Comparison of ENCODE assay signal across 13 cellular contexts in genomic region chr1:25236261-25236660, GRCh38. TPM values are rescaled to one million over a fixed set of nuclear protein-coding genes. Genes with fewer than 3 reads are reported as not detected.
A peak's percentile ranks its signal among the peaks of the same experiment; 100 is the strongest.
DNase-seq lines count a peak whose midpoint lies in the region; ATAC-seq and TF ChIP-seq lines count a peak whose summit lies in the region.
"Not testable (repeated sequence)": the region's sequence is repeated elsewhere in the genome, so short reads cannot be mapped to it uniquely, and the experiment has no call there.
"Had no signal": no experiment of that assay in that cellular context is flagged by ENCODE, and none has a peak within 500 bp of the region (broad histone marks: within the 10 kb centered on the region; RNA-seq: fewer than 3 reads in every experiment).

No MANE protein-coding gene starts in this region.

- not testable (repeated sequence) for H4K20me1 ChIP-seq in OCI-LY7 (ENCODE audit: insufficient read depth, low read length)

- ATAC-seq in stimulated activated naive B cell treated with anti-CD40 and anti-IgM and Interleukin-4, amounts not matched to agents 10 μg/mL and 1 μg/mL and 100 μg/mL, for 72 hours (replicated peaks): not testable (repeated sequence)

- not testable (repeated sequence) for H3K36me3 ChIP-seq in CD8-positive, alpha-beta memory T cell (ENCODE audit: insufficient read depth, low read length)
- peaks cover 16% of the 10 kb centered on the region; the same call in 1 of the 2 replicates for H3K36me3 ChIP-seq in OCI-LY7 (ENCODE audit: insufficient read depth, low read length)

- peaks cover 47% of the 10 kb centered on the region; the same call in 1 of the 2 replicates for H3K79me2 ChIP-seq in OCI-LY7 (ENCODE audit: insufficient read depth, low read depth, low read length)

- TF ChIP-seq CTCF in GM12875 (IDR thresholded peaks at IDR 0.05; ENCODE audit: borderline replicate concordance, insufficient read depth, low read depth, low read length); OCI-LY7 (conservative IDR thresholded peaks at IDR 0.05; ENCODE audit: low read length); MCF 10A (IDR thresholded peaks at IDR 0.05; ENCODE audit: unreplicated experiment); nephron (IDR thresholded peaks at IDR 0.05; ENCODE audit: unreplicated experiment in 3 of 3): not testable (repeated sequence)

- CTCF ChIA-PET in CD8-positive, alpha-beta memory T cell (lab: Charles Lee); activated CD4-positive, alpha-beta memory T cell treated with anti-CD3 and anti-CD28 coated beads for 36 hours (lab: Charles Lee): not testable (repeated sequence)
- CTCF ChIA-PET in OCI-LY7 (lab: Charles Lee; ENCODE audit: unreplicated experiment) (interaction anchor here (0.6 kb wide), 2 partner anchors 67 to 671 kb away, joined by 4 to 9 read pairs; no protein-coding TSS in a partner anchor), MCF 10A (lab: Yijun Ruan, JAX) (interaction anchor here (0.6 kb wide), 1 partner anchor 1603 kb away, joined by 3 read pairs; no protein-coding TSS in a partner anchor)

- peaks cover 0 to 32% (median 1%) of the 10 kb centered on the region in 3 donors for H3K36me3 Mint-ChIP-seq in CD8-positive, alpha-beta memory T cell
- H3K36me3 Mint-ChIP-seq in activated CD4-positive, alpha-beta memory T cell treated with anti-CD3 and anti-CD28 coated beads for 36 hours: not testable (repeated sequence)
- H3K36me3 Mint-ChIP-seq in MCF 10A (ENCODE audit: insufficient read depth, unreplicated experiment) (peaks cover 17% of the 10 kb centered on the region), nephron (ENCODE audit: low read depth) (peaks cover 12% of the 10 kb centered on the region)
- H3K36me3 Mint-ChIP-seq in stimulated activated naive B cell treated with anti-CD40 and anti-IgM and Interleukin-4, amounts not matched to agents 10 μg/mL and 1 μg/mL and 100 μg/mL, for 72 hours: peaks cover 14 to 20% of the 10 kb centered on the region in 2 donors

- peak overlapping the region; percentile 94 for H3K4me2 ChIP-seq in OCI-LY7 (ENCODE audit: low read length)

- H3K27ac Mint-ChIP-seq in CD8-positive, alpha-beta memory T cell: peak overlapping the region in 2 of 8 donors; percentile 21 to 50
- H3K27ac Mint-ChIP-seq in activated CD4-positive, alpha-beta memory T cell treated with anti-CD3 and anti-CD28 coated beads for 36 hours: peak overlapping the region; percentile 18
- peak overlapping the region; percentile 85 for H3K27ac Mint-ChIP-seq in MCF 10A (ENCODE audit: low read depth, unreplicated experiment)
- H3K27ac Mint-ChIP-seq in nephron: peak overlapping the region; percentile 81 to 94 (median 84)
- H3K27ac Mint-ChIP-seq in stimulated activated naive B cell treated with anti-CD40 and anti-IgM and Interleukin-4, amounts not matched to agents 10 μg/mL and 1 μg/mL and 100 μg/mL, for 72 hours: peak overlapping the region; percentile 93

- H3K4me3 ChIP-seq in CD8-positive, alpha-beta memory T cell (ENCODE audit: low read length): not testable (repeated sequence)
- peak overlapping the region; percentile 10 for H3K4me3 ChIP-seq in GM12875 (ENCODE audit: low read depth, low read length)
- H3K4me3 ChIP-seq in OCI-LY7 (ENCODE audit: low read depth, low read length, poor library complexity, severe bottlenecking): peak overlapping the region; percentile 56

- H3K9me3 ChIP-seq in CD8-positive, alpha-beta memory T cell (ENCODE audit: low read length); OCI-LY7 (ENCODE audit: low read length): not testable (repeated sequence)

- POLR2A ChIA-PET in CD8-positive, alpha-beta memory T cell (lab: Charles Lee): interaction anchor here (0.6 kb wide), 1 partner anchor 263 kb away, joined by 4 read pairs; no protein-coding TSS in a partner anchor
- POLR2A ChIA-PET in OCI-LY7 (lab: Charles Lee): interaction anchor here (0.7 to 1.0 kb wide), 3 partner anchors 18 to 523 kb away, joined by 3 read pairs; no protein-coding TSS in a partner anchor
- POLR2A ChIA-PET in activated CD4-positive, alpha-beta memory T cell treated with anti-CD3 and anti-CD28 coated beads for 36 hours (lab: Charles Lee): not testable (repeated sequence)
- POLR2A ChIA-PET in MCF 10A (lab: Yijun Ruan, JAX): interaction anchor here (1.0 to 1.6 kb wide), 3 partner anchors 11 to 115 kb away, joined by 3 to 5 read pairs (median 4); partner anchors contain the start of gene RSRP1

- not testable (repeated sequence) for H3K27me3 Mint-ChIP-seq in CD8-positive, alpha-beta memory T cell; activated CD4-positive, alpha-beta memory T cell treated with anti-CD3 and anti-CD28 coated beads for 36 hours; MCF 10A (ENCODE audit: insufficient read depth, unreplicated experiment); nephron (ENCODE audit: low read depth); stimulated activated naive B cell treated with anti-CD40 and anti-IgM and Interleukin-4, amounts not matched to agents 10 μg/mL and 1 μg/mL and 100 μg/mL, for 72 hours

- H3K4me3 Mint-ChIP-seq in CD8-positive, alpha-beta memory T cell: peak overlapping the region in 1 of 7 donors; percentile 11
- H3K4me3 Mint-ChIP-seq in activated CD4-positive, alpha-beta memory T cell treated with anti-CD3 and anti-CD28 coated beads for 36 hours; MCF 10A (ENCODE audit: unreplicated experiment): not testable (repeated sequence)
- peak overlapping the region; percentile 9 to 30 (median 17) for H3K4me3 Mint-ChIP-seq in nephron
- peak overlapping the region; percentile 74 to 77 for H3K4me3 Mint-ChIP-seq in stimulated activated naive B cell treated with anti-CD40 and anti-IgM and Interleukin-4, amounts not matched to agents 10 μg/mL and 1 μg/mL and 100 μg/mL, for 72 hours

- H3K4me1 Mint-ChIP-seq in CD8-positive, alpha-beta memory T cell: peaks cover 35 to 57% (median 48%) of the 10 kb centered on the region in 3 donors
- H3K4me1 Mint-ChIP-seq in activated CD4-positive, alpha-beta memory T cell treated with anti-CD3 and anti-CD28 coated beads for 36 hours (ENCODE audit: low read depth): peaks cover 42% of the 10 kb centered on the region
- H3K4me1 Mint-ChIP-seq in MCF 10A (ENCODE audit: insufficient read depth, unreplicated experiment) (peaks cover 24% of the 10 kb centered on the region), nephron (peaks cover 38% of the 10 kb centered on the region)
- H3K4me1 Mint-ChIP-seq in stimulated activated naive B cell treated with anti-CD40 and anti-IgM and Interleukin-4, amounts not matched to agents 10 μg/mL and 1 μg/mL and 100 μg/mL, for 72 hours: peaks cover 38 to 69% of the 10 kb centered on the region in 2 donors

- in situ Hi-C loops in KBM-7 (cut with MboI; ENCODE audit: low pct_unique_long_range_greater_than_20kb, low sequenced_read_pairs): not testable (repeated sequence)

- peak overlapping the region; percentile 68 for H3K27ac ChIP-seq in CD8-positive, alpha-beta memory T cell (ENCODE audit: low read depth, low read length)
- H3K27ac ChIP-seq in OCI-LY7 (ENCODE audit: low read depth, low read length, poor library complexity, severe bottlenecking): peak overlapping the region; percentile 84

- not testable (repeated sequence) for H3K27me3 ChIP-seq in CD8-positive, alpha-beta memory T cell (ENCODE audit: insufficient read depth, low read length, poor library complexity, severe bottlenecking)

- not testable (repeated sequence) for H3K9me3 Mint-ChIP-seq in CD8-positive, alpha-beta memory T cell; activated CD4-positive, alpha-beta memory T cell treated with anti-CD3 and anti-CD28 coated beads for 36 hours; MCF 10A (ENCODE audit: unreplicated experiment); nephron; stimulated activated naive B cell treated with anti-CD40 and anti-IgM and Interleukin-4, amounts not matched to agents 10 μg/mL and 1 μg/mL and 100 μg/mL, for 72 hours

- H3K9me2 ChIP-seq in OCI-LY7 (ENCODE audit: insufficient read depth, low read length): not testable (repeated sequence)

- H2AFZ ChIP-seq in OCI-LY7 (ENCODE audit: low read length): peak overlapping the region; percentile 43; the same call in 1 of the 2 replicates

- intact Hi-C loops in OCI-LY7 (cut with micrococcal nuclease; ENCODE audit: unreplicated experiment): loop anchor here (10.0 kb wide), 2 partner anchors 301 to 491 kb away; partner anchors contain the start of genes CLIC4 and RUNX3
- intact Hi-C loops in activated CD4-positive, alpha-beta memory T cell treated with anti-CD3 and anti-CD28 coated beads for 36 hours (cut with micrococcal nuclease): loop anchor here (10.0 kb wide), 3 partner anchors 311 to 821 kb away; partner anchors contain the start of genes NIPAL3, SRRM1 and STPG1
- intact Hi-C loops in MCF 10A (cut with micrococcal nuclease): not testable (repeated sequence)

- BruUV-seq in OCI-LY7 (replicated peaks; lab: Mats Ljungman, UMichigan); MCF 10A (replicated peaks; lab: Mats Ljungman, UMichigan): not testable (repeated sequence)

- peaks cover 37% of the 10 kb centered on the region for H3K4me1 ChIP-seq in CD8-positive, alpha-beta memory T cell (ENCODE audit: insufficient read depth, low read length)
- H3K4me1 ChIP-seq in OCI-LY7 (ENCODE audit: insufficient read depth, low read length, poor library complexity, severe bottlenecking): peaks cover 83% of the 10 kb centered on the region

- DNase-seq in CD8-positive, alpha-beta memory T cell; OCI-LY7 (ENCODE audit: low spot score); activated CD4-positive, alpha-beta memory T cell treated with anti-CD3 and anti-CD28 coated beads for 36 hours; MCF 10A (ENCODE audit: unreplicated experiment); stimulated activated naive B cell treated with anti-CD40 and anti-IgM and Interleukin-4, amounts not matched to agents 10 μg/mL and 1 μg/mL and 100 μg/mL, for 72 hours: not testable (repeated sequence)
- DNase-seq in KBM-7: peak; percentile 32

RNA-seq across cellular contexts. Expression of gene SYF2, which starts 4.0 kb away (rescaled TPM):
- 10 to 100 TPM; 38.4 to 40.4 TPM for total RNA-seq in CD8-positive, alpha-beta memory T cell
- 90.7 TPM for polyA plus RNA-seq in CD8-positive, alpha-beta memory T cell
- 29.9 and 32.9 TPM in 2 replicates for total RNA-seq in OCI-LY7 (2014; rRNA removed; shearing (Covaris generic))
- total RNA-seq in OCI-LY7 (2022): 36.5 and 40.3 TPM in 2 replicates
- total RNA-seq in activated CD4-positive, alpha-beta memory T cell treated with anti-CD3 and anti-CD28 coated beads for 36 hours: 10 to 100 TPM; 45.1 to 45.6 TPM
- 40.5 and 43.0 TPM in 2 replicates for total RNA-seq in MCF 10A (2022)

RNA-seq across cellular contexts. Expression of gene RSRP1, which starts 11.0 kb away (rescaled TPM):
- 100 to 1,000 TPM; 116 to 124 TPM for total RNA-seq in CD8-positive, alpha-beta memory T cell
- 47.5 TPM for polyA plus RNA-seq in CD8-positive, alpha-beta memory T cell
- total RNA-seq in OCI-LY7 (2014; rRNA removed; shearing (Covaris generic)): 141 and 147 TPM in 2 replicates
- total RNA-seq in OCI-LY7 (2022) (143 and 146 TPM in 2 replicates), MCF 10A (2022) (77.2 and 86.4 TPM in 2 replicates)
- 100 to 1,000 TPM; 123 to 143 TPM for total RNA-seq in activated CD4-positive, alpha-beta memory T cell treated with anti-CD3 and anti-CD28 coated beads for 36 hours

RNA-seq across cellular contexts. Expression of gene RHD, which starts 36.0 kb away (rescaled TPM):
- not detected for total RNA-seq in CD8-positive, alpha-beta memory T cell
- 0.46 TPM for polyA plus RNA-seq in CD8-positive, alpha-beta memory T cell
- total RNA-seq in OCI-LY7 (2014; rRNA removed; shearing (Covaris generic)): not detected in 2 replicates
- total RNA-seq in OCI-LY7 (2022) (not detected in 2 replicates), MCF 10A (2022) (not detected in 2 replicates)
- total RNA-seq in activated CD4-positive, alpha-beta memory T cell treated with anti-CD3 and anti-CD28 coated beads for 36 hours: not detected
- total RNA-seq: H1, NCI-H460, Peyer's patch had no signal
- polyA plus RNA-seq: A549, SK-N-SH had no signal
